ENCODE assay signal across 8 cellular contexts in the genomic region with DNA sequence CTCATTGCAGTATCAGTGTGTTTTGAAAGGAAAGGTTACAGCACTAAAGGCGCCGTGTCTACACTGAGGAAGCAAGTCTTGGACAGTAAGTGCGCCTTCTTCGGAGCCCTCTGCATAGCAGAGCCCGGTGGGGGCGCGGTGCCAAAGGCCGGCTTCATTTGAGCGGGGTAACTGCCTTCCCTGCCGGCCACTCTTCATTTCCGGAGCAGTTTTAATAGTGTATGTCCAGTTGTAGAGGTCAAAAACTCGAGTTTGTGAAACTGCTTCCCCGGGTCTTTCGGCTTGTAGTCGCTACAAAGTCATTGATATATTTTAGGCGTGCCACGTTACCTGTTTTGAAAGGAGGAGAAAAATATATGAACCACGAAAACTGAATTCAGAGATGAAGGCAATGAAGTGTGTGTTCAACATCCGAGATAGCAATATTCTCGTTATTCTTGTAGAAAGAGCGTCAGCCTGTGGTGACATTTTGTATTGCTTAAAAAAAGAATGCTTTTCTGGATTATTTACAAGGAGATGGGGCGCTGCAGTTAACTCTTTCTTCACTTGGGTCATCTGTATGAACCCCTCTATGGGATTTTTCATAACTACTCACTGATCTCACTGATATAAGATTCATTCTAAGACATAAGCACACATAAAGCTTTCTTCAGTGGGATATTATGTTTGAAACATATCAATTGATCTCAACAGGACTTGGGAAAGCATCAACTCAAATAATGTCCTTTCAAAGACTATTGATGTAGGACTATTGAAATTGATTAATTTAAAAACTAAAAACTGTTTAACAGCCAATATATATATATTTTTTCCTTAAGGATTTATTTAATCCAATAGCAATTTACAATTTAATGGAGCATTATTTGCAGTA. TPM values are rescaled to one million over a fixed set of nuclear protein-coding genes. Genes with fewer than 3 reads are reported as not detected.
DNase-seq lines count a peak whose midpoint lies in the region; ATAC-seq and TF ChIP-seq lines count a peak whose summit lies in the region.

No MANE protein-coding gene starts in this region.

- no peak overlapping the region for H3K14ac ChIP-seq in neuronal stem cell (ENCODE audit: low read length)

- peak overlapping the region; percentile 89 for H3K18ac ChIP-seq in neuronal stem cell (ENCODE audit: low read length)

- no peak overlapping the region for H2BK12ac ChIP-seq in neuronal stem cell (ENCODE audit: low read length)

- H3K4ac ChIP-seq in neuronal stem cell (ENCODE audit: low read length), result no peak overlapping the region

- H3K36me3 ChIP-seq in Panc1 (ENCODE audit: control insufficient read depth, insufficient read depth, low read length), result peaks cover 2% of the 10 kb centered on the region; the same call in 1 of the 2 replicates
- H3K36me3 ChIP-seq in neuronal stem cell (replicated peaks in 1 of 2; ENCODE audit: control insufficient read depth in 2 of 2, insufficient read depth in 2 of 2, low read length in 2 of 2), result no peaks in the 10 kb centered on the region
- no peaks in the 10 kb centered on the region for H3K36me3 ChIP-seq in aorta (ENCODE audit: control insufficient read depth in 1 of 2, insufficient read depth in 2 of 2, low read length in 1 of 2)

- H3K9me3 ChIP-seq in Panc1 (ENCODE audit: control insufficient read depth, insufficient read depth, low read depth, low read length), result no peaks in the 10 kb centered on the region
- no peaks in the 10 kb centered on the region for H3K9me3 ChIP-seq in neuronal stem cell (replicated peaks in 1 of 2; ENCODE audit: control insufficient read depth in 2 of 2, insufficient read depth in 1 of 2, low read depth in 1 of 2, low read length in 2 of 2)
- no peaks in the 10 kb centered on the region for H3K9me3 ChIP-seq in aorta (ENCODE audit: control insufficient read depth, low read length)

- DNase-seq in DMS53 (lab: John Stamatoyannopoulos, UW) (peak; percentile 79), HuH-7.5 (ENCODE audit: low spot score) (peak; percentile 16), Panc1 (ENCODE audit: low read depth, low spot score) (peak; percentile 64), glomerular visceral epithelial cell (ENCODE audit: extremely low spot score) (peak; percentile 71), neuronal stem cell (ENCODE audit: low spot score) (peak; percentile 11), aorta (peak; percentile 86 to 92)
- DNase-seq in activated naive CD4-positive, alpha-beta T cell treated with anti-CD3 and anti-CD28 coated beads for 36 hours, result peak; percentile 30

- H3K27me3 ChIP-seq in Panc1 (ENCODE audit: control insufficient read depth, insufficient read depth, low read length) (no peaks in the 10 kb centered on the region), neuronal stem cell (ENCODE audit: control insufficient read depth in 3 of 3, insufficient read depth in 3 of 3, low read depth in 1 of 3, low read length in 3 of 3) (no peaks in the 10 kb centered on the region), aorta (ENCODE audit: control insufficient read depth in 1 of 2, insufficient read depth in 2 of 2, low read length in 1 of 2) (no peaks in the 10 kb centered on the region)

- H2BK5ac ChIP-seq in neuronal stem cell (ENCODE audit: low read length), result no peak overlapping the region

- intact Hi-C loops in Panc1 (cut with micrococcal nuclease; ENCODE audit: unreplicated experiment) (loop anchor here (5.0 kb wide), 3 partner anchors 148 to 1092 kb away; no protein-coding TSS in a partner anchor), aorta (cut with DNase I) (loop anchor here (5.0 to 10.0 kb wide), 6 partner anchors 148 to 1095 kb away; no protein-coding TSS in a partner anchor)
- intact Hi-C loops in activated naive CD4-positive, alpha-beta T cell treated with anti-CD3 and anti-CD28 coated beads for 36 hours (cut with micrococcal nuclease), result loop anchor here (1.0 to 5.0 kb wide), 12 partner anchors 383 to 1695 kb away; no protein-coding TSS in a partner anchor

- ATAC-seq in GM21526 (IDR thresholded peaks at IDR 0.05; ENCODE audit: low FRiP score, unreplicated experiment), result peak; percentile 18
- peak; percentile 48 for ATAC-seq in Panc1
- peak; percentile 42 for ATAC-seq in aorta (ENCODE audit: low FRiP score)

- H2AFZ ChIP-seq in neuronal stem cell (ENCODE audit: low read length), result peak overlapping the region; percentile 90

- no peak overlapping the region for H2BK15ac ChIP-seq in neuronal stem cell (ENCODE audit: low read length)

- H3K4me1 Mint-ChIP-seq in activated naive CD4-positive, alpha-beta T cell treated with anti-CD3 and anti-CD28 coated beads for 36 hours (ENCODE audit: low read depth), result peaks cover 24% of the 10 kb centered on the region

- H3K4me3 Mint-ChIP-seq in activated naive CD4-positive, alpha-beta T cell treated with anti-CD3 and anti-CD28 coated beads for 36 hours, result peak overlapping the region; percentile 93

- CTCF ChIA-PET in Panc1 (lab: Charles Lee), result no interaction called here
- CTCF ChIA-PET in activated naive CD4-positive, alpha-beta T cell treated with anti-CD3 and anti-CD28 coated beads for 36 hours (lab: Charles Lee), result interaction anchor here (0.8 to 2.0 kb wide), 2 partner anchors 10 to 147 kb away, joined by 3 to 5 read pairs; no protein-coding TSS in a partner anchor

- H4K91ac ChIP-seq in neuronal stem cell (ENCODE audit: low read depth, low read length, poor library complexity), result no peak overlapping the region

- in situ Hi-C loops in Panc1 (cut with HindIII; ENCODE audit: low pct_unique_long_range_greater_than_20kb, low sequenced_read_pairs), result no loop called here

- peak overlapping the region; percentile 85 for H3K9ac ChIP-seq in neuronal stem cell (ENCODE audit: low read depth, low read length, poor library complexity)

- H3K79me1 ChIP-seq in neuronal stem cell (ENCODE audit: low read depth, low read length), result peaks cover 1% of the 10 kb centered on the region

- no CpG with 5 or more reads among the region's 22 CpGs for WGBS in neuronal stem cell (ENCODE audit: extremely low coverage in 2 of 2, insufficient read length in 2 of 2, insufficient replicate concordance in 1 of 2), 2 donors
- WGBS in aorta, 2 donors, result 0 to 1% methylated on average over 22 of the region's 22 CpGs

- BruUV-seq in Panc1 (replicated peaks; lab: Mats Ljungman, UMichigan), result TSS peak; percentile 43

- POLR2A ChIA-PET in Panc1 (lab: Charles Lee), result interaction anchor here (0.7 kb wide), 1 partner anchor 64 kb away, joined by 3 read pairs; no protein-coding TSS in a partner anchor

- peak overlapping the region; percentile 99 for H3K4me2 ChIP-seq in neuronal stem cell (ENCODE audit: insufficient read depth, low read length, poor library complexity, severe bottlenecking)

- TF ChIP-seq CTCF in Panc1 (IDR thresholded peaks at IDR 0.05), result peak; percentile 86

- H3K23ac ChIP-seq in neuronal stem cell (ENCODE audit: low read depth, low read length, poor library complexity), result no peak overlapping the region

- no peak overlapping the region for H2BK120ac ChIP-seq in neuronal stem cell (ENCODE audit: low read depth, low read length)

- H3K27ac ChIP-seq in Panc1 (ENCODE audit: low read length) (peak overlapping the region; percentile 86), neuronal stem cell (replicated peaks; ENCODE audit: low read length) (no peak overlapping the region), aorta (ENCODE audit: low read depth in 1 of 2, low read length in 2 of 2) (peak overlapping the region; percentile 1 to 93)

- no peak overlapping the region for H4K8ac ChIP-seq in neuronal stem cell (ENCODE audit: low read depth, low read length)

- H2AK5ac ChIP-seq in neuronal stem cell (ENCODE audit: low read depth, low read length), result no peak overlapping the region

- peaks cover 1% of the 10 kb centered on the region for H3K36me3 Mint-ChIP-seq in activated naive CD4-positive, alpha-beta T cell treated with anti-CD3 and anti-CD28 coated beads for 36 hours (ENCODE audit: low read depth)

- peak overlapping the region; percentile 97 for H3K27ac Mint-ChIP-seq in activated naive CD4-positive, alpha-beta T cell treated with anti-CD3 and anti-CD28 coated beads for 36 hours

- peaks cover 9% of the 10 kb centered on the region for H3K4me1 ChIP-seq in Panc1 (ENCODE audit: control insufficient read depth, insufficient read depth, low read length)
- H3K4me1 ChIP-seq in neuronal stem cell (ENCODE audit: control insufficient read depth in 2 of 2, insufficient read depth in 1 of 2, low read depth in 1 of 2, low read length in 2 of 2), result peaks cover 0 to 4% of the 10 kb centered on the region in 2 donors
- H3K4me1 ChIP-seq in aorta (ENCODE audit: control insufficient read depth in 1 of 2, insufficient read depth in 2 of 2, low read length in 2 of 2), result no peaks in the 10 kb centered on the region

- H3K27me3 Mint-ChIP-seq in activated naive CD4-positive, alpha-beta T cell treated with anti-CD3 and anti-CD28 coated beads for 36 hours (ENCODE audit: low read depth), result peaks cover 16% of the 10 kb centered on the region

- H3K9me3 Mint-ChIP-seq in activated naive CD4-positive, alpha-beta T cell treated with anti-CD3 and anti-CD28 coated beads for 36 hours, result no peaks in the 10 kb centered on the region

- peak overlapping the region; percentile 63 to 84 for H3K4me3 ChIP-seq in Panc1 (ENCODE audit: low read depth in 2 of 2, low read length in 2 of 2)
- H3K4me3 ChIP-seq in neuronal stem cell (ENCODE audit: low read length in 2 of 2), result peak overlapping the region; percentile 65 to 86
- peak overlapping the region; percentile 48 to 87 for H3K4me3 ChIP-seq in aorta (ENCODE audit: low read length in 2 of 2)

RNA-seq across cellular contexts. Expression of a gene that starts 3.0 kb away (rescaled TPM):
- 32.3 TPM for total RNA-seq in Panc1 (2021; ENCODE audit: unreplicated experiment)
- 10.0 TPM for polyA plus RNA-seq in Panc1 (2012; ENCODE audit: insufficient read length)
- total RNA-seq in activated naive CD4-positive, alpha-beta T cell treated with anti-CD3 and anti-CD28 coated beads for 36 hours, result 10 to 100 TPM; 17.5 to 18.7 TPM
- polyA plus RNA-seq in neuronal stem cell (2013, experiment 1 of 2), result 20.9 TPM
- 20.1 TPM for polyA plus RNA-seq in neuronal stem cell (2013, experiment 2 of 2)
- 100 to 1,000 TPM in 1 of 2 donors, 10 to 100 TPM in 1; 89.9 to 154 TPM for total RNA-seq in aorta
- 10 to 100 TPM; 35.4 to 71.4 TPM for polyA plus RNA-seq in aorta

Comparison
In these comparisons a context has a peak if more than half of its experiments do, and no peak if none do; other contexts are left out.
1. DNase-seq: peak in every context shown above with its lines; median percentile 89 in aorta; 79 in DMS53; 71 in glomerular visceral epithelial cell; 64 in Panc1; 30 in activated naive CD4-positive, alpha-beta T cell treated with anti-CD3 and anti-CD28 coated beads for 36 hours; 16 in HuH-7.5; 11 in neuronal stem cell.